12 cellular contexts compared by ENCODE assay signal in the genomic region with DNA sequence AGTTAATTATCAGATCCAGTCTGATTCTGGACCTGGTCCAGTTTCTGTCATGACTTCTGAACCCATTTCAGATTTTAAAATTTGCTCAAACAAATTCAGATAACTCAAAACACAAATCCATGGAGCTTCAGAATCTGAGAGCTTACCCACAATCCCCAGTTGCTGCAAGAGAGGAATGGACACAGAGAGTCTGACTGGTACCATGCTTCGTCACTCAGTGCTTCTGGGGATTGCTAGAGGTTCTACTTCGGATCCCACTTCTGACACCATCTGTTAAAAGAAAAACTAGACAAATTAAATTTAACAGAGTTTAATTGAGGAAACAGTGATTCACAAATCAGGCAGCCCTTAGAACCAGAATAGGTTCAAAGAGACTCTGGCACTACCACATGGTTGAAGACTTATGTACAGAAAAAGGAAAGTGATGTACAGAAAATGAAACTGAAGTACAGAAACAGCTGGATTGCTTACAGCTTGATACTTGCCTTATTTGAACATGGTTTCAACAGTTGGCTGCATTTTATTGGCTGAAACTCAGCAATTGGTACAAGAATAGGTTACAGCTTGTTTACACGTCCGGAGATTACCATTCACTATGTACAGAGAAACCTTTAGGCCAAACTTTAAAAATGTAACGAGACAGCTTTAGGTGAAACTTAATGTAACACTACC.
DNase-seq lines count a peak whose midpoint lies in the region; ATAC-seq and TF ChIP-seq lines count a peak whose summit lies in the region.
"Had no signal": no experiment of that assay in that cellular context is flagged by ENCODE, and none has a peak within 500 bp of the region (broad histone marks: within the 10 kb centered on the region; RNA-seq: fewer than 3 reads in every experiment).

No MANE protein-coding gene starts in this region.

- TF ChIP-seq CTCF in transverse colon (IDR thresholded peaks at IDR 0.05): no peak
- TF ChIP-seq CTCF in sigmoid colon (IDR thresholded peaks at IDR 0.05): no peak

- peaks cover 0 to 16% (median 5%) of the 10 kb centered on the region in 4 donors for H3K36me3 ChIP-seq in transverse colon
- H3K36me3 ChIP-seq in sigmoid colon: peaks cover 0 to 65% (median 8%) of the 10 kb centered on the region in 4 donors

- peaks cover 44% of the 10 kb centered on the region for H3K36me3 Mint-ChIP-seq in stimulated activated naive CD8-positive, alpha-beta T cell treated with anti-CD3 and anti-CD28 coated beads, Interleukin-15, Interleukin-2, amounts not matched to agents 100 ng/mL and 50 ng/mL, for 24 hours (ENCODE audit: low read depth)
- H3K36me3 Mint-ChIP-seq in activated naive CD8-positive, alpha-beta T cell treated with anti-CD3 and anti-CD28 coated beads, Interleukin-2, amount 10 ng/mL, durations not matched to agents 7 days and 5 days: peaks cover 36% of the 10 kb centered on the region

- H3K4me1 Mint-ChIP-seq in stimulated activated naive CD8-positive, alpha-beta T cell treated with anti-CD3 and anti-CD28 coated beads, Interleukin-15, Interleukin-2, amounts not matched to agents 100 ng/mL and 50 ng/mL, for 24 hours (ENCODE audit: low read depth): peaks cover 11% of the 10 kb centered on the region
- H3K4me1 Mint-ChIP-seq in activated naive CD8-positive, alpha-beta T cell treated with anti-CD3 and anti-CD28 coated beads, Interleukin-2, amount 10 ng/mL, durations not matched to agents 7 days and 5 days: peaks cover 11% of the 10 kb centered on the region
- H3K4me1 Mint-ChIP-seq: WTC11 had no signal

- H3K4me3 Mint-ChIP-seq in stimulated activated naive CD8-positive, alpha-beta T cell treated with anti-CD3 and anti-CD28 coated beads, Interleukin-15, Interleukin-2, amounts not matched to agents 100 ng/mL and 50 ng/mL, for 24 hours: no peak overlapping the region
- peak overlapping the region; percentile 68 for H3K4me3 Mint-ChIP-seq in activated naive CD8-positive, alpha-beta T cell treated with anti-CD3 and anti-CD28 coated beads, Interleukin-2, amount 10 ng/mL, durations not matched to agents 7 days and 5 days
- H3K4me3 Mint-ChIP-seq: WTC11 had no signal

- H3K9me3 ChIP-seq in transverse colon (no peaks in the 10 kb centered on the region), sigmoid colon (no peaks in the 10 kb centered on the region)

- no peak for TF ChIP-seq EP300 in transverse colon (IDR thresholded peaks at IDR 0.05; ENCODE audit: low read depth)
- no peak for TF ChIP-seq EP300 in sigmoid colon (IDR thresholded peaks at IDR 0.05)

- no peaks in the 10 kb centered on the region for H3K9me3 Mint-ChIP-seq in stimulated activated naive CD8-positive, alpha-beta T cell treated with anti-CD3 and anti-CD28 coated beads, Interleukin-15, Interleukin-2, amounts not matched to agents 100 ng/mL and 50 ng/mL, for 24 hours
- peaks cover 1% of the 10 kb centered on the region for H3K9me3 Mint-ChIP-seq in activated naive CD8-positive, alpha-beta T cell treated with anti-CD3 and anti-CD28 coated beads, Interleukin-2, amount 10 ng/mL, durations not matched to agents 7 days and 5 days
- H3K9me3 Mint-ChIP-seq: WTC11 had no signal

- no peak overlapping the region for H3K27ac ChIP-seq in transverse colon
- H3K27ac ChIP-seq in sigmoid colon: no peak overlapping the region

- H3K27me3 Mint-ChIP-seq in stimulated activated naive CD8-positive, alpha-beta T cell treated with anti-CD3 and anti-CD28 coated beads, Interleukin-15, Interleukin-2, amounts not matched to agents 100 ng/mL and 50 ng/mL, for 24 hours: no peaks in the 10 kb centered on the region
- H3K27me3 Mint-ChIP-seq in activated naive CD8-positive, alpha-beta T cell treated with anti-CD3 and anti-CD28 coated beads, Interleukin-2, amount 10 ng/mL, durations not matched to agents 7 days and 5 days: no peaks in the 10 kb centered on the region

- H3K27ac Mint-ChIP-seq in stimulated activated naive CD8-positive, alpha-beta T cell treated with anti-CD3 and anti-CD28 coated beads, Interleukin-15, Interleukin-2, amounts not matched to agents 100 ng/mL and 50 ng/mL, for 24 hours: peak overlapping the region; percentile 3
- peak overlapping the region; percentile 83 for H3K27ac Mint-ChIP-seq in activated naive CD8-positive, alpha-beta T cell treated with anti-CD3 and anti-CD28 coated beads, Interleukin-2, amount 10 ng/mL, durations not matched to agents 7 days and 5 days
- H3K27ac Mint-ChIP-seq: WTC11 had no signal

- intact Hi-C loops in transverse colon (cut with DNase I; ENCODE audit: low total_unique reads) (no loop called here), sigmoid colon (cut with DNase I) (no loop called here)

- no peak for TF ChIP-seq POLR2A in transverse colon (IDR thresholded peaks at IDR 0.05)
- no peak for TF ChIP-seq POLR2A in sigmoid colon (IDR thresholded peaks at IDR 0.05)

- POLR2A ChIA-PET in activated naive CD8-positive, alpha-beta T cell treated with anti-CD3 and anti-CD28 coated beads, Interleukin-2, amount 10 ng/mL, durations not matched to agents 7 days and 5 days (lab: Charles Lee): interaction anchor here (0.8 kb wide), 1 partner anchor 92 kb away, joined by 4 read pairs; a partner anchor contains a TSS

- H3K4me3 ChIP-seq in transverse colon (no peak overlapping the region), sigmoid colon (no peak overlapping the region)

- no peak for DNase-seq in stimulated activated naive CD8-positive, alpha-beta T cell treated with anti-CD3 and anti-CD28 coated beads, Interleukin-15, Interleukin-2, amounts not matched to agents 100 U/mL and 50 U/mL, for 24 hours
- no peak for DNase-seq in activated naive CD8-positive, alpha-beta T cell treated with anti-CD3 and anti-CD28 coated beads, Interleukin-2, amount 10 ng/mL, durations not matched to agents 7 days and 5 days
- DNase-seq in transverse colon (no peak), DMS 273 (lab: John Stamatoyannopoulos, UW; ENCODE audit: unreplicated experiment) (no peak), sigmoid colon (no peak)
- DNase-seq: effector CD8-positive, alpha-beta T cell; NCI-H510A treated with DMSO at 0.1 percent for 48 hours; SHP77 had no signal

- H3K4me1 ChIP-seq in transverse colon: peaks cover 0 to 3% (median 0%) of the 10 kb centered on the region in 4 donors
- peaks cover 0 to 4% (median 0%) of the 10 kb centered on the region in 4 donors for H3K4me1 ChIP-seq in sigmoid colon

- WGBS in transverse colon (ENCODE audit: low coverage in 1 of 2), 2 donors: 82 to 100% methylated on average over 1 to 5 of the region's 5 CpGs
- WGBS in sigmoid colon, 2 donors: 85 to 88% methylated on average over 5 of the region's 5 CpGs

- ATAC-seq in stimulated activated naive CD8-positive, alpha-beta T cell treated with anti-CD3 and anti-CD28 coated beads, Interleukin-15, Interleukin-2, amounts not matched to agents 100 U/mL and 50 U/mL, for 24 hours: no peak
- ATAC-seq in HG02610 (IDR thresholded peaks at IDR 0.05; ENCODE audit: unreplicated experiment) (peak; percentile 79), GM18861 (IDR thresholded peaks at IDR 0.05; ENCODE audit: unreplicated experiment) (no peak)
- peak; percentile 83 for ATAC-seq in activated naive CD8-positive, alpha-beta T cell treated with anti-CD3 and anti-CD28 coated beads, Interleukin-2, amount 10 ng/mL, durations not matched to agents 7 days and 5 days (ENCODE audit: low read depth)
- ATAC-seq: WTC11 had no signal

- in situ Hi-C loops in transverse colon (cut with MboI; ENCODE audit: low pct_ligation_motif_present in 1 of 4, low pct_unique_long_range_greater_than_20kb in 1 of 4, low sequenced_read_pairs in 3 of 4): no loop called here

- no peaks in the 10 kb centered on the region for H3K27me3 ChIP-seq in transverse colon
- no peaks in the 10 kb centered on the region for H3K27me3 ChIP-seq in sigmoid colon

Comparison
In these comparisons a context has a peak if more than half of its experiments do, and no peak if none do; other contexts are left out.
1. ATAC-seq: peak in HG02610 (single experiment) and activated naive CD8-positive, alpha-beta T cell treated with anti-CD3 and anti-CD28 coated beads, Interleukin-2, amount 10 ng/mL, durations not matched to agents 7 days and 5 days (single experiment); none in stimulated activated naive CD8-positive, alpha-beta T cell treated with anti-CD3 and anti-CD28 coated beads, Interleukin-15, Interleukin-2, amounts not matched to agents 100 U/mL and 50 U/mL, for 24 hours (single experiment) and GM18861 (single experiment).